In the genomic region with DNA sequence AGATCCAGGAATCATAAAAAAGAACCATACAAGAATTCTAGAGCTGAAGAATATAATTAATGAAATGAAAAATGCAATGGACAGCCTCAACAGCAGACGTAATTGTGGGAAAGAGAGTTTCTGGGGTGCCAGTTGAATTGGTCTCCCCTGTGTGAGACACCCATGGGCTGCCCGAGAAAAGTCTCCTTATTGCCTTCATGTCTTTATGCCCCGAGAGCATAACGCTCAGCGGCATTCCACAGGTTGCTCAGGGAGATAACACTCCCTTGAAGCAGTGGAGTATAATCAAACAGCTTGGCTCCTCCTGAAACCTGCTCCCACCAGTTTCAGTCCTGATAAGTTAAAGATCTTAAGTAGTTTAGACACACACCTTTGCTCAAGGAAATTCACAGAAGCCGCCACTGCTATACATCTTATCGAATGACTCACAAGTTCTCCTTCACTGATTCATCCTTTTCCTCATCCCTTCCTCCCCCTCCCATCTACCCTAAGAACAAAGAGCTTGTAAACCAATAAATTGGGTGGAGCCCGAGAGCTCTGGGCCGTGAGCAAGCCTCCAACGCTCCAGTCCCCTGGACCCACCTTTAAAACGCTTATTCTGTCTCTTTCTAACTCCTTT, we compare ENCODE assay signal across 2 cellular contexts.
A peak's percentile ranks its signal among the peaks of the same experiment; 100 is the strongest.
TF ChIP-seq lines count a peak whose summit lies in the region.

No MANE protein-coding gene starts in this region.

TF ChIP-seq in A549, 52 proteins besides CTCF, POLR2A, EP300 and RAD21:
- TF ChIP-seq JUNB (IDR thresholded peaks at IDR 0.05): 0 out of 2 replicates have a peak, but pooled peaks have one; percentile 15
TF ChIP-seq in A549: peak in this region for 1; not testable (repeated sequence) for 51.

TF ChIP-seq in HEK293, 187 proteins besides CTCF, POLR2A, EP300 and RAD21:
- TF ChIP-seq SETDB1 (IDR thresholded peaks at IDR 0.05; ENCODE audit: insufficient read length, low read length): peak; percentile 88
- TF ChIP-seq SCRT2 (tag by site-specific recombination; IDR thresholded peaks at IDR 0.05): peak; percentile 32; the same call in 1 of the 2 replicates
